Comparison of ENCODE assay signal across 39 cellular contexts in genomic region chr19:44705502-44706010, GRCh38. TPM values are rescaled to one million over a fixed set of nuclear protein-coding genes. Genes with fewer than 3 reads are reported as not detected.
"Had no signal": no experiment of that assay in that cellular context is flagged by ENCODE, and none has a peak within 500 bp of the region (broad histone marks: within the 10 kb centered on the region; RNA-seq: fewer than 3 reads in every experiment).

No MANE protein-coding gene starts in this region.

- DNase-seq: activated CD4-positive, alpha-beta memory T cell treated with anti-CD3 and anti-CD28 coated beads, Interleukin-2, amount 10 ng/mL, durations not matched to agents 7 days and 5 days; activated CD4-positive, alpha-beta T cell treated with anti-CD3 and anti-CD28 coated beads for 1 hour; activated CD4-positive, alpha-beta T cell treated with anti-CD3 and anti-CD28 coated beads for 48 hours; activated CD4-positive, CD25-positive, alpha-beta regulatory T cell; activated CD8-positive, alpha-beta memory T cell treated with anti-CD3 and anti-CD28 coated beads for 24 hours; activated effector memory CD4-positive, alpha-beta T cell treated with anti-CD3 and anti-CD28 coated beads, Interleukin-2, amount 50 U/mL, for 16 hours; activated naive CD4-positive, alpha-beta T cell; activated naive CD4-positive, alpha-beta T cell treated with anti-CD3 and anti-CD28 coated beads, Interleukin-2, amount 50 U/mL, for 16 hours; activated naive CD8-positive, alpha-beta T cell treated with anti-CD3 and anti-CD28 coated beads for 36 hours; activated T-cell treated with anti-CD3 and anti-CD28 coated beads, Interleukin-2, amount 50 U/mL, for 1 hour; activated T-cell treated with anti-CD3 and anti-CD28 coated beads, Interleukin-2, amount 50 U/mL, for 72 hours; amniotic stem cell; aorta; MM.1S; MV-4-11; NCI-H1092; NCI-H146; NCI-H187; NCI-H2029 treated with DMSO at 0.1 percent for 48 hours; NCI-H2107; NCI-H2171; NCI-H510A; NCI-H526; NCI-H748 treated with DMSO at 0.1 percent for 48 hours; PC-9; SIG-M5; SW 1271; T-helper 1 cell; T-helper 2 cell; T-helper 9 cell had no signal

- H3K9ac ChIP-seq: KMS-11 had no signal

- ATAC-seq: activated T-cell treated with anti-CD3 and anti-CD28 coated beads, Interleukin-2, amount 50 U/mL, for 72 hours; activated T-helper 17 cell treated with anti-CD3 and anti-CD28 coated beads, Interleukin-2, amount 50 U/mL, for 72 hours; Right ventricle myocardium inferior had no signal

- H3K4me2 ChIP-seq: KMS-11, PC-9 had no signal

- FAIRE-seq: RCC 7860 had no signal

- H3K36me3 ChIP-seq: cardiac muscle cell had no signal

- H2AFZ ChIP-seq: PC-9 had no signal

- H3K27me3 ChIP-seq: cardiac muscle cell had no signal

- H3K4me3 ChIP-seq: cardiac muscle cell, PC-9 had no signal

- H3K27ac ChIP-seq: cardiac muscle cell, KMS-11, PC-9, RWPE1, VCaP had no signal

RNA-seq across cellular contexts. Expression of gene CEACAM16, which starts 6.6 kb away (rescaled TPM):
- total RNA-seq: activated CD4-positive, alpha-beta memory T cell treated with anti-CD3 and anti-CD28 coated beads, Interleukin-2, amount 10 ng/mL, durations not matched to agents 7 days and 5 days; activated naive CD8-positive, alpha-beta T cell treated with anti-CD3 and anti-CD28 coated beads for 36 hours; activated T-cell treated with anti-CD3 and anti-CD28 coated beads, Interleukin-2, amount 50 U/mL, for 72 hours; activated T-helper 17 cell treated with anti-CD3 and anti-CD28 coated beads, Interleukin-2, amount 50 U/mL, for 72 hours; cardiac muscle cell; LHCN-M2; OCI-LY7; PC-9; Right ventricle myocardium inferior had no signal
- polyA plus RNA-seq: aorta, cardiac muscle cell had no signal

RNA-seq across cellular contexts. Expression of gene CEACAM19, which starts 34.3 kb away (rescaled TPM):
- total RNA-seq: OCI-LY7 had no signal
